Comparison of ENCODE assay signal across 10 cellular contexts in genomic region chr3:177590826-177591225, GRCh38.
DNase-seq lines count a peak whose midpoint lies in the region; ATAC-seq and TF ChIP-seq lines count a peak whose summit lies in the region.
"Had no signal": no experiment of that assay in that cellular context is flagged by ENCODE, and none has a peak within 500 bp of the region (broad histone marks: within the 10 kb centered on the region; RNA-seq: fewer than 3 reads in every experiment).

No MANE protein-coding gene starts in this region.

- TF ChIP-seq CTCF in mammary epithelial cell (conservative IDR thresholded peaks at IDR 0.05 in 1 of 2, IDR thresholded peaks at IDR 0.05 in 1 of 2; ENCODE audit: extremely low read depth in 1 of 2, insufficient read depth in 1 of 2, low read depth in 1 of 2, low read length in 2 of 2) (no peak), vagina (IDR thresholded peaks at IDR 0.05) (no peak)

- in situ Hi-C loops in mammary epithelial cell (cut with MboI; ENCODE audit: low sequenced_read_pairs in 2 of 2), result loop anchor here in 1 of 2 donors (10.0 to 25.0 kb wide), 2 partner anchors 136 to 404 kb away; partner anchors contain the start of gene TBL1XR1

- no peak for TF ChIP-seq POLR2A in vagina (IDR thresholded peaks at IDR 0.05)

- 40% methylated on average over 1 of the region's 1 CpG for WGBS in mammary epithelial cell (ENCODE audit: low coverage, missing lambda C conversion rate)

- CTCF ChIA-PET in activated naive CD4-positive, alpha-beta T cell treated with anti-CD3 and anti-CD28 coated beads, Interleukin-2, amount 10 ng/mL, durations not matched to agents 7 days and 5 days (lab: Charles Lee), result no interaction called here
- CTCF ChIA-PET in mammary epithelial cell (lab: Charles Lee; ENCODE audit: low non-redundant PET), result no interaction called here

- POLR2A ChIA-PET in naive thymus-derived CD8-positive, alpha-beta T cell (lab: Charles Lee), result no interaction called here

- H3K4me3 Mint-ChIP-seq in activated naive CD4-positive, alpha-beta T cell treated with anti-CD3 and anti-CD28 coated beads, Interleukin-2, amount 10 ng/mL, durations not matched to agents 7 days and 5 days, result no peak overlapping the region
- H3K4me3 Mint-ChIP-seq in naive thymus-derived CD8-positive, alpha-beta T cell, result peak overlapping the region in 5 of 10 donors; percentile 24 to 64 (median 49)
- H3K4me3 Mint-ChIP-seq: B cell had no signal

- no peak for DNase-seq in activated naive CD4-positive, alpha-beta T cell treated with anti-CD3 and anti-CD28 coated beads, Interleukin-2, amount 50 U/mL, for 72 hours (ENCODE audit: low spot score in 2 of 2)
- DNase-seq in activated naive CD4-positive, alpha-beta T cell treated with anti-CD3 and anti-CD28 coated beads, Interleukin-2, amount 10 ng/mL, durations not matched to agents 7 days and 5 days, result no peak
- DNase-seq in mammary epithelial cell (peak; percentile 46), vagina (ENCODE audit: extremely low spot score in 2 of 2) (no peak), NCI-H1694 (lab: John Stamatoyannopoulos, UW) (no peak), hippocampal formation (lab: John Stamatoyannopoulos, UW) (no peak), SHP77 treated with DMSO at 0.1 percent for 48 hours (lab: John Stamatoyannopoulos, UW) (no peak)
- DNase-seq in naive thymus-derived CD8-positive, alpha-beta T cell, result no peak
- DNase-seq: RPMI8226 had no signal

- H3K4me1 Mint-ChIP-seq in activated naive CD4-positive, alpha-beta T cell treated with anti-CD3 and anti-CD28 coated beads, Interleukin-2, amount 10 ng/mL, durations not matched to agents 7 days and 5 days, result peaks cover 42% of the 10 kb centered on the region
- peaks cover 19 to 39% (median 36%) of the 10 kb centered on the region in 4 donors for H3K4me1 Mint-ChIP-seq in naive thymus-derived CD8-positive, alpha-beta T cell

- H3K36me3 Mint-ChIP-seq in activated naive CD4-positive, alpha-beta T cell treated with anti-CD3 and anti-CD28 coated beads, Interleukin-2, amount 50 U/mL, for 72 hours, result peaks cover 0 to 12% of the 10 kb centered on the region in 2 donors
- H3K36me3 Mint-ChIP-seq in activated naive CD4-positive, alpha-beta T cell treated with anti-CD3 and anti-CD28 coated beads, Interleukin-2, amount 10 ng/mL, durations not matched to agents 7 days and 5 days, result peaks cover 4% of the 10 kb centered on the region
- H3K36me3 Mint-ChIP-seq in naive thymus-derived CD8-positive, alpha-beta T cell, result peaks cover 0 to 4% (median 2%) of the 10 kb centered on the region in 3 donors

- H2AFZ ChIP-seq in mammary epithelial cell (ENCODE audit: low read depth, low read length), result peak overlapping the region; percentile 66

- H3K9me3 ChIP-seq in mammary epithelial cell (replicated peaks; ENCODE audit: insufficient read depth, low read length) (peaks cover 3% of the 10 kb centered on the region), vagina (no peaks in the 10 kb centered on the region)

- H3K27me3 ChIP-seq in mammary epithelial cell (ENCODE audit: insufficient read depth, low read length), result no peaks in the 10 kb centered on the region
- no peaks in the 10 kb centered on the region for H3K27me3 ChIP-seq in vagina

- H3K9ac ChIP-seq in mammary epithelial cell (ENCODE audit: insufficient read depth, low read length), result peak overlapping the region; percentile 57

- H3K36me3 ChIP-seq in mammary epithelial cell (ENCODE audit: insufficient read depth, low read length) (no peaks in the 10 kb centered on the region), vagina (no peaks in the 10 kb centered on the region)

- ATAC-seq in activated naive CD4-positive, alpha-beta T cell treated with anti-CD3 and anti-CD28 coated beads, Interleukin-2, amount 50 U/mL, for 72 hours, result no peak
- no peak for ATAC-seq in naive thymus-derived CD8-positive, alpha-beta T cell

- H3K27ac Mint-ChIP-seq in activated naive CD4-positive, alpha-beta T cell treated with anti-CD3 and anti-CD28 coated beads, Interleukin-2, amount 50 U/mL, for 72 hours, result peak overlapping the region; percentile 7 to 47
- no peak overlapping the region for H3K27ac Mint-ChIP-seq in activated naive CD4-positive, alpha-beta T cell treated with anti-CD3 and anti-CD28 coated beads, Interleukin-2, amount 10 ng/mL, durations not matched to agents 7 days and 5 days
- H3K27ac Mint-ChIP-seq in naive thymus-derived CD8-positive, alpha-beta T cell, result peak overlapping the region in 8 of 10 donors; percentile 36 to 82 (median 52)
- H3K27ac Mint-ChIP-seq: B cell had no signal

- intact Hi-C loops in mammary epithelial cell (cut with micrococcal nuclease) (loop anchor here (1.0 to 10.0 kb wide), 2 partner anchors 113 to 226 kb away; no protein-coding TSS in a partner anchor), vagina (cut with DNase I) (no loop called here)

- H3K4me2 ChIP-seq in mammary epithelial cell (ENCODE audit: insufficient read depth, low read depth, low read length), result peak overlapping the region; percentile 56

- no peak overlapping the region for H3K4me3 ChIP-seq in mammary epithelial cell (replicated peaks in 1 of 3; ENCODE audit: insufficient read depth in 1 of 3, low read depth in 2 of 3, low read length in 3 of 3)
- H3K4me3 ChIP-seq in vagina, result no peak overlapping the region

- no peaks in the 10 kb centered on the region for H4K20me1 ChIP-seq in mammary epithelial cell (ENCODE audit: insufficient read depth, low read length)

- H3K79me2 ChIP-seq in mammary epithelial cell (ENCODE audit: insufficient read depth, low read length), result no peaks in the 10 kb centered on the region

- H3K9me3 Mint-ChIP-seq in activated naive CD4-positive, alpha-beta T cell treated with anti-CD3 and anti-CD28 coated beads, Interleukin-2, amount 50 U/mL, for 72 hours, result peaks cover 0 to 15% of the 10 kb centered on the region in 2 donors
- peaks cover 7% of the 10 kb centered on the region for H3K9me3 Mint-ChIP-seq in activated naive CD4-positive, alpha-beta T cell treated with anti-CD3 and anti-CD28 coated beads, Interleukin-2, amount 10 ng/mL, durations not matched to agents 7 days and 5 days
- peaks cover 0 to 4% (median 0%) of the 10 kb centered on the region in 9 donors for H3K9me3 Mint-ChIP-seq in naive thymus-derived CD8-positive, alpha-beta T cell

- dilution Hi-C loops in mammary epithelial cell (cut with HindIII; ENCODE audit: low sequenced_read_pairs), result no loop called here

- TSS peak; percentile 72 for BruUV-seq in mammary epithelial cell (replicated peaks; lab: Mats Ljungman, UMichigan)

- peaks cover 4% of the 10 kb centered on the region for H3K27me3 Mint-ChIP-seq in activated naive CD4-positive, alpha-beta T cell treated with anti-CD3 and anti-CD28 coated beads, Interleukin-2, amount 10 ng/mL, durations not matched to agents 7 days and 5 days
- H3K27me3 Mint-ChIP-seq in naive thymus-derived CD8-positive, alpha-beta T cell, result no peaks in the 10 kb centered on the region
- H3K27me3 Mint-ChIP-seq: B cell had no signal

- H3K27ac ChIP-seq in mammary epithelial cell (ENCODE audit: insufficient read depth, low read depth, low read length) (peak overlapping the region; percentile 95), vagina (peak overlapping the region; percentile 58)

- peaks cover 51% of the 10 kb centered on the region for H3K4me1 ChIP-seq in mammary epithelial cell (ENCODE audit: insufficient read depth, low read length)
- H3K4me1 ChIP-seq in vagina, result peaks cover 51% of the 10 kb centered on the region
